Comparison of ENCODE assay signal across 8 cellular contexts in the genomic region with DNA sequence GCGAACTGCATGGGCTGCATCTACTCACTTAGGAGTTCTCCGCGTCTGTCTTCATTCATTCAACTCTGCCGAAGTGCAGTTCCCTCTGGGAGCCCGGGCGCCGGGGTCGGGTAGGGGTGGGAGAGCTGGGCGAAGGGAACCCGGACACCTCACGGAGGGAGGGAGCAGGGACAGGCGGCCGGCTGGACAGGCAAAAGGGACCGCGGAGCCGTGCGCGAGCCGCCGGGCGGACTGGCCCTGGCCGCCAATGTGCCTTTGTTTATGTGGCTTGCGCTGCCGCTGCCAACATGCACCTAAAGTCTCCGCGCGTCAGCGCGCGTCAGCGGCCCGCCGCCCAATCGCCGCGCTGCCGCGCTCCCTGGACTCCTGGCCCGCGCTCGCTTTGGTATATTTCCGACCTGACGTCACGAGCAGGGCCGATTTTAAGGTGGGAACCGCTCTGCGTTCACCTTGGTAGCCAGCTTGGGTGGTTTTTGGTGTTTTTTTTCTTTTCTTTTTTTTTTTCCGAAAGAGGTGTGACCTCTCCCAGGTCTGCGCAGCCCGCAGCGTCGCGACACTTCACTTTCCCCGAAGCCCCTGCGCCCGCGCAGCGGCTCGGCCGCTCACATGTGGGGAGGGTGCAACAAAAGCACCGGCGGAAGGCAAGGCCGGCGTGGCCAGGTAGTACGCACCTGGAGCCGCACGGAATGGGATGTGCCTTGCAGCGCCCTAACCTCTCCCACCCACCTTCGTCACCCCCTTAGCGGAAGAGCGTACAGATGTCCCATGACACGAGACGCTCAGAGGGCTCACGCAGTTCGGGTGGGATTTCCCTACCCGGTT. TPM values are rescaled to one million over a fixed set of nuclear protein-coding genes. Genes with fewer than 3 reads are reported as not detected.
DNase-seq lines count a peak whose midpoint lies in the region; ATAC-seq lines count a peak whose summit lies in the region.

A gene (minus strand): TSS at position 270 of the 822 bp plus-strand sequence. CDS start 2,535 bp downstream, outside the sequence.

- peak within 1 kb of the TSS; percentile 80 for H3K4me2 ChIP-seq in mesenchymal stem cell (ENCODE audit: low read length, poor library complexity, severe bottlenecking)

- peaks cover 19% of the 10 kb centered on the region for H3K4me1 ChIP-seq in mesenchymal stem cell (ENCODE audit: control insufficient read depth, insufficient read depth, low read depth, low read length)

- POLR2A ChIA-PET in activated CD8-positive, alpha-beta memory T cell treated with anti-CD3 and anti-CD28 coated beads for 36 hours (lab: Charles Lee): interaction anchor here (0.7 to 4.4 kb wide), 4 partner anchors 8 to 1108 kb away, joined by 3 to 35 read pairs (median 9); no protein-coding TSS in a partner anchor

- H3K9me3 ChIP-seq in mesenchymal stem cell (ENCODE audit: control insufficient read depth, low read length): no peaks in the 10 kb centered on the region

- peak within 1 kb of the TSS; percentile 99 for H3K9ac ChIP-seq in mesenchymal stem cell (ENCODE audit: low read length)

- H2AFZ ChIP-seq in mesenchymal stem cell (ENCODE audit: low read depth, low read length): peak within 1 kb of the TSS; percentile 84

- H3K79me1 ChIP-seq in mesenchymal stem cell (replicated peaks; ENCODE audit: low read length, poor library complexity, severe bottlenecking): no peaks in the 10 kb centered on the region

- H3K14ac ChIP-seq in mesenchymal stem cell (ENCODE audit: low read length in 2 of 2): no peak within 1 kb of the TSS

- peak within 1 kb of the TSS in 1 of 2 experiments; percentile 21 for H2BK12ac ChIP-seq in mesenchymal stem cell (ENCODE audit: low read length in 2 of 2)

- ATAC-seq in GM19452 (IDR thresholded peaks at IDR 0.05; ENCODE audit: unreplicated experiment) (peak; percentile 72), HG03565 (IDR thresholded peaks at IDR 0.05; ENCODE audit: unreplicated experiment) (peak; percentile 67)

- H3K23ac ChIP-seq in mesenchymal stem cell (ENCODE audit: low read length in 2 of 2): peak within 1 kb of the TSS in 1 of 2 experiments; percentile 86

- H3K36me3 ChIP-seq in mesenchymal stem cell (ENCODE audit: control insufficient read depth in 1 of 2, insufficient read depth in 2 of 2, low read depth in 1 of 2, low read length in 2 of 2): peaks cover 0 to 4% of the 10 kb centered on the region in 2 experiments

- H3K18ac ChIP-seq in mesenchymal stem cell (ENCODE audit: low read depth in 1 of 2, low read length in 2 of 2): peak within 1 kb of the TSS in 1 of 2 experiments; percentile 90

- peak; percentile 96 for DNase-seq in CD1c-positive myeloid dendritic cell (ENCODE audit: extremely low spot score)
- DNase-seq in NK-92 (lab: John Stamatoyannopoulos, UW; ENCODE audit: unreplicated experiment): peak; percentile 40
- peak; percentile 85 for DNase-seq in effector CD8-positive, alpha-beta T cell (lab: John Stamatoyannopoulos, UW)
- peak; percentile 94 for DNase-seq in mesenchymal stem cell
- DNase-seq in stimulated activated CD8-positive, alpha-beta memory T cell treated with anti-CD3 and anti-CD28 coated beads, Interleukin-12 subunit alpha, Interleukin-12 subunit beta, amount 100 ng/mL, for 4 hours (ENCODE audit: low read depth): peak; percentile 86

- peak within 1 kb of the TSS; percentile 79 to 97 for H3K4me3 ChIP-seq in mesenchymal stem cell (ENCODE audit: insufficient read depth in 1 of 2, low read depth in 1 of 2, low read length in 2 of 2)

- H4K8ac ChIP-seq in mesenchymal stem cell (ENCODE audit: low read length): no peak within 1 kb of the TSS

- peak within 1 kb of the TSS; percentile 60 for H2BK15ac ChIP-seq in mesenchymal stem cell (ENCODE audit: low read depth, poor library complexity, severe bottlenecking)

- under 1% methylated on average over 72 of the region's 76 CpGs for WGBS in mesenchymal stem cell

- no peak within 1 kb of the TSS for H3K27ac ChIP-seq in mesenchymal stem cell (ENCODE audit: low read length, poor library complexity, severe bottlenecking)

- CTCF ChIA-PET in activated CD8-positive, alpha-beta memory T cell treated with anti-CD3 and anti-CD28 coated beads for 36 hours (lab: Charles Lee): interaction anchor here (3.1 kb wide), 1 partner anchor 67 kb away, joined by 14 read pairs; no protein-coding TSS in a partner anchor

- H2AK5ac ChIP-seq in mesenchymal stem cell (ENCODE audit: low read length, severe bottlenecking): no peak within 1 kb of the TSS

- no peak within 1 kb of the TSS for H2BK120ac ChIP-seq in mesenchymal stem cell (ENCODE audit: low read depth, low read length)

- H2BK5ac ChIP-seq in mesenchymal stem cell (ENCODE audit: low read depth, low read length, poor library complexity, severe bottlenecking): no peak within 1 kb of the TSS

- H3K4ac ChIP-seq in mesenchymal stem cell (ENCODE audit: low read depth in 1 of 2, low read length in 2 of 2): peak within 1 kb of the TSS in 1 of 2 experiments; percentile 76

- H4K91ac ChIP-seq in mesenchymal stem cell (ENCODE audit: low read length): no peak within 1 kb of the TSS

- H3K27me3 ChIP-seq in mesenchymal stem cell (ENCODE audit: control insufficient read depth in 1 of 2, insufficient read depth in 1 of 2, low read length in 2 of 2): peaks cover 0 to 37% of the 10 kb centered on the region in 2 experiments

RNA-seq across cellular contexts. Expression of the gene that starts here (rescaled TPM):
- total RNA-seq in activated CD8-positive, alpha-beta memory T cell treated with anti-CD3 and anti-CD28 coated beads for 36 hours: 10 to 100 TPM; 34.7 to 35.3 TPM
- polyA plus RNA-seq in mesenchymal stem cell (2013, experiment 1 of 2): 4.3 TPM
- polyA plus RNA-seq in mesenchymal stem cell (2013, experiment 2 of 2): 3.8 TPM

Comparison
In these comparisons a context has a peak if more than half of its experiments do, and no peak if none do; other contexts are left out.
1. DNase-seq: peak in every context shown above with its lines; median percentile 96 in CD1c-positive myeloid dendritic cell; 94 in mesenchymal stem cell; 86 in stimulated activated CD8-positive, alpha-beta memory T cell treated with anti-CD3 and anti-CD28 coated beads, Interleukin-12 subunit alpha, Interleukin-12 subunit beta, amount 100 ng/mL, for 4 hours; 85 in effector CD8-positive, alpha-beta T cell; 40 in NK-92.